In the genomic region with DNA sequence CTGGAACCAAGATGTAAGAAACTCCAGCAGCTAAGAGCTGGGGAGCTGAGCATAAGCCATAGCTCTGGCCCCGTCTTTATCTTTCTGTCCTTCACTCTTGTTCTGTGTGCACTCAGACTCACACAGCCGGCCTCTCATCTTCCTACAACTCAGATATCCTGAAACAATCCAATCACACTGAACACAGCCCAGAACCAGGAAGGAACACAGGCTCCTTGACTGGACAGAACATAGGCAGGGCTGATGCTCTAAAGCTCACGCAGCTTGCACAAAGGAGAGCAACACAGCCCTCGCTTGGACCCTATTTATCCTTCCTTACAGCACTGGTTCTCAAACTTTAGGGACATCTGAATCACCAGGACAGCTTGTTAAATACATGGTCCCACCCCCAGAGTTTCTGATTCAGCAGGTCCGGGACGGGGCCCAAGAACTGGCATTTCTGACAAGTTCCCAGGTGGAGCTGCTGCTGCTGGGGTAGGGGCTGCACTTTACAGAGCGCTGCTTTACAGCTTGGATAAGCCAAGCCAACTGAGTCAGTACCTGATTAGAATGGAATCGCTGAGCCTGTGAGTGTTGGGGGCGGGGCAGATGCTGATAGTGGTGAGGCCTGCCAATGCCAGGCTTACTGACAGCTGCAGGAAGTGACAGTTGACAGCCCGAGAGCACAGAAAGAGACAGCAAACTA, we compare ENCODE assay signal across 9 cellular contexts.
A peak's percentile ranks its signal among the peaks of the same experiment; 100 is the strongest.
DNase-seq lines count a peak whose midpoint lies in the region; ATAC-seq and TF ChIP-seq lines count a peak whose summit lies in the region.
"Had no signal": no experiment of that assay in that cellular context is flagged by ENCODE, and none has a peak within 500 bp of the region (broad histone marks: within the 10 kb centered on the region; RNA-seq: fewer than 3 reads in every experiment).

No MANE protein-coding gene starts in this region.

- no peak overlapping the region for H3K27ac Mint-ChIP-seq in activated naive CD4-positive, alpha-beta T cell treated with anti-CD3 and anti-CD28 coated beads, Interleukin-2, amount 10 ng/mL, durations not matched to agents 7 days and 5 days
- H3K27ac Mint-ChIP-seq in T-helper 17 cell = peak overlapping the region; percentile 6
- H3K27ac Mint-ChIP-seq in nephron progenitor cell = no peak overlapping the region

- intact Hi-C loops in left ventricle myocardium superior (cut with micrococcal nuclease) (no loop called here), transverse colon (cut with DNase I; ENCODE audit: low total_unique reads) (no loop called here)

- H3K4me3 Mint-ChIP-seq in activated naive CD4-positive, alpha-beta T cell treated with anti-CD3 and anti-CD28 coated beads, Interleukin-2, amount 10 ng/mL, durations not matched to agents 7 days and 5 days = no peak overlapping the region
- H3K4me3 Mint-ChIP-seq in T-helper 17 cell (no peak overlapping the region), nephron progenitor cell (no peak overlapping the region)

- H3K4me1 ChIP-seq in transverse colon (peaks cover 0 to 14% (median 3%) of the 10 kb centered on the region in 4 donors), HAP-1 (no peaks in the 10 kb centered on the region)

- H3K4me1 Mint-ChIP-seq in activated naive CD4-positive, alpha-beta T cell treated with anti-CD3 and anti-CD28 coated beads, Interleukin-2, amount 10 ng/mL, durations not matched to agents 7 days and 5 days = peaks cover 3% of the 10 kb centered on the region
- H3K4me1 Mint-ChIP-seq in T-helper 17 cell (peaks cover 6% of the 10 kb centered on the region), nephron progenitor cell (peaks cover 23% of the 10 kb centered on the region)

- no peak for TF ChIP-seq POLR2A in transverse colon (IDR thresholded peaks at IDR 0.05)

- WGBS in transverse colon (ENCODE audit: low coverage in 1 of 2), 2 donors = 34% methylated on average over 10 of the region's 10 CpGs; no CpG with 5 or more reads in 1 of the 2 donors

- ATAC-seq in T-helper 17 cell = no peak
- ATAC-seq in left ventricle myocardium superior = peak; percentile 91

- no peak for TF ChIP-seq EP300 in transverse colon (IDR thresholded peaks at IDR 0.05; ENCODE audit: low read depth)

- no peaks in the 10 kb centered on the region for H3K9me3 Mint-ChIP-seq in activated naive CD4-positive, alpha-beta T cell treated with anti-CD3 and anti-CD28 coated beads, Interleukin-2, amount 10 ng/mL, durations not matched to agents 7 days and 5 days
- H3K9me3 Mint-ChIP-seq in nephron progenitor cell = no peaks in the 10 kb centered on the region

- H3K36me3 Mint-ChIP-seq in activated naive CD4-positive, alpha-beta T cell treated with anti-CD3 and anti-CD28 coated beads, Interleukin-2, amount 10 ng/mL, durations not matched to agents 7 days and 5 days = no peaks in the 10 kb centered on the region
- H3K36me3 Mint-ChIP-seq in T-helper 17 cell (ENCODE audit: low read depth) = no peaks in the 10 kb centered on the region
- no peaks in the 10 kb centered on the region for H3K36me3 Mint-ChIP-seq in nephron progenitor cell (ENCODE audit: low read depth)

- H3K36me3 ChIP-seq in transverse colon (no peaks in the 10 kb centered on the region), HAP-1 (replicated peaks) (no peaks in the 10 kb centered on the region)

- CTCF ChIA-PET in activated naive CD4-positive, alpha-beta T cell treated with anti-CD3 and anti-CD28 coated beads, Interleukin-2, amount 10 ng/mL, durations not matched to agents 7 days and 5 days (lab: Charles Lee) = interaction anchor here (1.4 kb wide), 1 partner anchor 17 kb away, joined by 4 read pairs; no protein-coding TSS in a partner anchor

- H3K9me3 ChIP-seq in T-helper 17 cell (ENCODE audit: control insufficient read depth, low read length, poor library complexity, severe bottlenecking) (no peaks in the 10 kb centered on the region), transverse colon (no peaks in the 10 kb centered on the region), HAP-1 (no peaks in the 10 kb centered on the region)

- TF ChIP-seq CTCF in transverse colon (IDR thresholded peaks at IDR 0.05) (no peak), nephron progenitor cell (IDR thresholded peaks at IDR 0.05) (no peak), GM13977 (IDR thresholded peaks at IDR 0.05; ENCODE audit: extremely low read depth, insufficient read depth, missing control alignments) (no peak)

- peak; percentile 39 for DNase-seq in activated naive CD4-positive, alpha-beta T cell treated with anti-CD3 and anti-CD28 coated beads, Interleukin-2, amount 10 ng/mL, durations not matched to agents 7 days and 5 days
- DNase-seq in activated naive CD4-positive, alpha-beta T cell treated with Interleukin-2 at 50 U/mL for 16 hours = no peak
- DNase-seq in T-helper 17 cell (no peak), left ventricle myocardium superior (peak; percentile 82), transverse colon (peak; percentile 12), nephron progenitor cell (no peak), HAP-1 (ENCODE audit: low spot score in 2 of 2) (no peak), GM13977 (ENCODE audit: low spot score) (no peak)
- DNase-seq: NCI-H2107 had no signal

- H3K27me3 ChIP-seq in transverse colon (no peaks in the 10 kb centered on the region), HAP-1 (ENCODE audit: low read depth) (0 out of 2 replicates have a peak, but pooled peaks cover 2% of the 10 kb centered on the region)

- peaks cover 13% of the 10 kb centered on the region for H3K27me3 Mint-ChIP-seq in activated naive CD4-positive, alpha-beta T cell treated with anti-CD3 and anti-CD28 coated beads, Interleukin-2, amount 10 ng/mL, durations not matched to agents 7 days and 5 days
- H3K27me3 Mint-ChIP-seq in T-helper 17 cell (peaks cover 65% of the 10 kb centered on the region), nephron progenitor cell (ENCODE audit: low read depth, poor library complexity) (peaks cover 35% of the 10 kb centered on the region)

- in situ Hi-C loops in transverse colon (cut with MboI; ENCODE audit: low pct_ligation_motif_present in 1 of 4, low pct_unique_long_range_greater_than_20kb in 1 of 4, low sequenced_read_pairs in 3 of 4) = no loop called here
- in situ Hi-C loops in HAP-1 (cut with MboI; ENCODE audit: low sequenced_read_pairs) = no loop called here
- in situ Hi-C loops in GM13977 (cut with MboI; ENCODE audit: low pct_unique_long_range_greater_than_20kb, low sequenced_read_pairs, unreplicated experiment) = no loop called here

- H3K27ac ChIP-seq in transverse colon = peak overlapping the region in 3 of 4 donors; percentile 31 to 63 (median 33)

- H3K4me3 ChIP-seq in transverse colon = no peak overlapping the region
- H3K4me3 ChIP-seq in HAP-1 = no peak overlapping the region

Comparison
In these comparisons a context has a peak if more than half of its experiments do, and no peak if none do; other contexts are left out.
1. DNase-seq: peak in activated naive CD4-positive, alpha-beta T cell treated with anti-CD3 and anti-CD28 coated beads, Interleukin-2, amount 10 ng/mL, durations not matched to agents 7 days and 5 days (single experiment), left ventricle myocardium superior (single experiment) and transverse colon (single experiment); none in activated naive CD4-positive, alpha-beta T cell treated with Interleukin-2 at 50 U/mL for 16 hours (single experiment), T-helper 17 cell (0 of 3), nephron progenitor cell (single experiment), HAP-1 (0 of 2) and GM13977 (single experiment).